ENCODE assay signal across 17 cellular contexts in genomic region chr7:138345567-138345966, GRCh38.
A peak's percentile ranks its signal among the peaks of the same experiment; 100 is the strongest.
DNase-seq lines count a peak whose midpoint lies in the region; ATAC-seq and TF ChIP-seq lines count a peak whose summit lies in the region.
"Had no signal": no experiment of that assay in that cellular context is flagged by ENCODE, and none has a peak within 500 bp of the region (broad histone marks: within the 10 kb centered on the region; RNA-seq: fewer than 3 reads in every experiment).

No MANE protein-coding gene starts in this region.

- POLR2A ChIA-PET in activated CD4-positive, alpha-beta memory T cell treated with anti-CD3 and anti-CD28 coated beads, Interleukin-2, amount 10 ng/mL, durations not matched to agents 7 days and 5 days (lab: Charles Lee) = no interaction called here

- peaks cover 89% of the 10 kb centered on the region for H3K9me3 Mint-ChIP-seq in nephron progenitor cell
- peaks cover 6% of the 10 kb centered on the region for H3K9me3 Mint-ChIP-seq in activated CD4-positive, alpha-beta memory T cell treated with anti-CD3 and anti-CD28 coated beads, Interleukin-2, amount 10 ng/mL, durations not matched to agents 7 days and 5 days

- no peaks in the 10 kb centered on the region for H3K4me1 Mint-ChIP-seq in nephron progenitor cell
- H3K4me1 Mint-ChIP-seq in activated CD4-positive, alpha-beta memory T cell treated with anti-CD3 and anti-CD28 coated beads, Interleukin-2, amount 10 ng/mL, durations not matched to agents 7 days and 5 days = no peaks in the 10 kb centered on the region
- H3K4me1 Mint-ChIP-seq: CD4-positive, CD25-positive, alpha-beta regulatory T cell; T-cell had no signal

- DNase-seq in NCI-H1694 treated with DMSO at 0.1 percent for 48 hours (lab: John Stamatoyannopoulos, UW) = peak; percentile 20
- DNase-seq in NCI-H1694 (lab: John Stamatoyannopoulos, UW) = no peak
- DNase-seq in NCI-H2171 (lab: John Stamatoyannopoulos, UW) = peak; percentile 53
- DNase-seq in SHP77 treated with DMSO at 0.1 percent for 48 hours (lab: John Stamatoyannopoulos, UW) = peak; percentile 56
- no peak for DNase-seq in nephron progenitor cell
- DNase-seq in activated CD4-positive, alpha-beta memory T cell treated with anti-CD3 and anti-CD28 coated beads, Interleukin-2, amount 10 ng/mL, durations not matched to agents 7 days and 5 days = no peak
- DNase-seq: CD4-positive, CD25-positive, alpha-beta regulatory T cell; DND-41; H7; KG1; MG63; NCI-H2081; NK-92 treated with Interleukin-12 subunit alpha and Interleukin-12 subunit beta, amount 100 ng/mL, for 24 hours; PC-9; T-cell had no signal

- no peak for ATAC-seq in HG02973 (IDR thresholded peaks at IDR 0.05; ENCODE audit: unreplicated experiment)
- ATAC-seq: Right ventricle myocardium inferior, T-cell had no signal

- CTCF ChIA-PET in activated CD4-positive, alpha-beta memory T cell treated with anti-CD3 and anti-CD28 coated beads, Interleukin-2, amount 10 ng/mL, durations not matched to agents 7 days and 5 days (lab: Charles Lee) = no interaction called here

- no peak overlapping the region for H3K27ac Mint-ChIP-seq in nephron progenitor cell
- H3K27ac Mint-ChIP-seq in activated CD4-positive, alpha-beta memory T cell treated with anti-CD3 and anti-CD28 coated beads, Interleukin-2, amount 10 ng/mL, durations not matched to agents 7 days and 5 days = no peak overlapping the region
- H3K27ac Mint-ChIP-seq: CD4-positive, CD25-positive, alpha-beta regulatory T cell; T-cell had no signal

- peak overlapping the region; percentile 26 for H3K4me3 Mint-ChIP-seq in nephron progenitor cell
- no peak overlapping the region for H3K4me3 Mint-ChIP-seq in activated CD4-positive, alpha-beta memory T cell treated with anti-CD3 and anti-CD28 coated beads, Interleukin-2, amount 10 ng/mL, durations not matched to agents 7 days and 5 days
- H3K4me3 Mint-ChIP-seq: CD4-positive, CD25-positive, alpha-beta regulatory T cell; T-cell had no signal

- peaks cover 3% of the 10 kb centered on the region for H3K27me3 Mint-ChIP-seq in nephron progenitor cell (ENCODE audit: low read depth, poor library complexity)
- no peaks in the 10 kb centered on the region for H3K27me3 Mint-ChIP-seq in activated CD4-positive, alpha-beta memory T cell treated with anti-CD3 and anti-CD28 coated beads, Interleukin-2, amount 10 ng/mL, durations not matched to agents 7 days and 5 days
- H3K27me3 Mint-ChIP-seq: CD4-positive, CD25-positive, alpha-beta regulatory T cell; T-cell had no signal

- no peak for TF ChIP-seq CTCF in nephron progenitor cell (IDR thresholded peaks at IDR 0.05)

- H3K36me3 Mint-ChIP-seq in nephron progenitor cell (ENCODE audit: low read depth) = peaks cover 7% of the 10 kb centered on the region
- no peaks in the 10 kb centered on the region for H3K36me3 Mint-ChIP-seq in activated CD4-positive, alpha-beta memory T cell treated with anti-CD3 and anti-CD28 coated beads, Interleukin-2, amount 10 ng/mL, durations not matched to agents 7 days and 5 days (ENCODE audit: low read depth)
- H3K36me3 Mint-ChIP-seq: CD4-positive, CD25-positive, alpha-beta regulatory T cell; T-cell had no signal

Comparison
In these comparisons a context has a peak if more than half of its experiments do, and no peak if none do; other contexts are left out.
1. DNase-seq: peak in NCI-H1694 treated with DMSO at 0.1 percent for 48 hours (single experiment), NCI-H2171 (single experiment) and SHP77 treated with DMSO at 0.1 percent for 48 hours (single experiment); none in NCI-H1694 (single experiment), nephron progenitor cell (single experiment) and activated CD4-positive, alpha-beta memory T cell treated with anti-CD3 and anti-CD28 coated beads, Interleukin-2, amount 10 ng/mL, durations not matched to agents 7 days and 5 days (single experiment).